Comparison of ENCODE assay signal across 2 cellular contexts in the genomic region with DNA sequence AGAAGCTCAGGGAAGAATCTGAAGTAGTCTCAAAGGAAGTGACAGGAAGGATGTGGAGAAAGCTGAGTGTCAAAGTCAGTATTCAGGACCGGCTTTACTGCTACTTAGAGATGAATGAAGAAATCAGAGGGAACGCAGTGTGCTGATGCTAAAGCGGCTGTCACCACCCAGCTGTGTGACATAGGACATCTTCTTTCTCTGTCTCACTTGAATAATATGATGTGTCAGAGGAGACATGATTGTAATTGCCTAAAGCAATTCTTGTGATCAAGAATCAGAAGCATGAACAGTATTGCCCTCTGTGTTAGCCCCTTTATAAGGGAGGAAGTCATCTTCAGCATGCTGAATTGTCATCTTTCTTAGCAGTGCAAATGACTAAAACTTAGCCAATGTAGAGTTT. TPM values are rescaled to one million over a fixed set of nuclear protein-coding genes. Genes with fewer than 3 reads are reported as not detected.
"Had no signal": no experiment of that assay in that cellular context is flagged by ENCODE, and none has a peak within 500 bp of the region (broad histone marks: within the 10 kb centered on the region; RNA-seq: fewer than 3 reads in every experiment).

No MANE protein-coding gene starts in this region.

RNA-seq across cellular contexts. Expression of a gene that starts 25.6 kb away (rescaled TPM):
- polyA plus RNA-seq: stomach, urinary bladder had no signal
